Comparison of ENCODE assay signal across 8 cellular contexts in genomic region chr2:95991351-95992094, GRCh38. TPM values are rescaled to one million over a fixed set of nuclear protein-coding genes. Genes with fewer than 3 reads are reported as not detected.
DNase-seq lines count a peak whose midpoint lies in the region; ATAC-seq and TF ChIP-seq lines count a peak whose summit lies in the region.
"Not testable (repeated sequence)": the region's sequence is repeated elsewhere in the genome, so short reads cannot be mapped to it uniquely, and the experiment has no call there.

TSS of gene ANKRD36C (minus strand) at chr2:95991824. CDS start at chr2:95991708, 116 bp downstream.

- TF ChIP-seq CTCF in GM12865 (IDR thresholded peaks at IDR 0.05; ENCODE audit: insufficient read depth, low read depth, low read length, missing control alignments); GM23338 (conservative IDR thresholded peaks at IDR 0.05; ENCODE audit: low read depth in 2 of 2); breast epithelium (IDR thresholded peaks at IDR 0.05); left ventricle myocardium inferior (IDR thresholded peaks at IDR 0.05; ENCODE audit: borderline replicate concordance); tibial artery (IDR thresholded peaks at IDR 0.05): not testable (repeated sequence)

- not testable (repeated sequence) for TF ChIP-seq POLR2A in breast epithelium (IDR thresholded peaks at IDR 0.05)

- peak; percentile 79 for ATAC-seq in GM23338

- H4K8ac ChIP-seq in neuronal stem cell (ENCODE audit: low read depth, low read length), result not testable (repeated sequence)

- intact Hi-C loops in breast epithelium (cut with DNase I; ENCODE audit: low total_unique reads); left ventricle myocardium inferior (cut with micrococcal nuclease); tibial artery (cut with DNase I; ENCODE audit: low total_unique reads): not testable (repeated sequence)

- H3K27ac Mint-ChIP-seq in GM23338, result not testable (repeated sequence)
- peak within 1 kb of the TSS; percentile 97 for H3K27ac Mint-ChIP-seq in T-helper 2 cell treated with Interferon-gamma antibody and Interleukin-4, amounts not matched to agents 5 μg/mL and 100 μg/mL, for 36 hours

- not testable (repeated sequence) for H3K27ac ChIP-seq in GM23338 (ENCODE audit: low read depth)
- H3K27ac ChIP-seq in breast epithelium (peak within 1 kb of the TSS; percentile 87 to 93), left ventricle myocardium inferior (replicated peaks) (peak within 1 kb of the TSS; percentile 94), neuronal stem cell (replicated peaks; ENCODE audit: low read length) (peak within 1 kb of the TSS; percentile 37), tibial artery (peak within 1 kb of the TSS; percentile 86 to 88)

- H3K9me3 Mint-ChIP-seq in GM23338; T-helper 2 cell treated with Interferon-gamma antibody and Interleukin-4, amounts not matched to agents 5 μg/mL and 100 μg/mL, for 36 hours: not testable (repeated sequence)

- not testable (repeated sequence) for H3K27me3 ChIP-seq in GM23338 (ENCODE audit: insufficient read depth); breast epithelium; left ventricle myocardium inferior (ENCODE audit: low read depth); neuronal stem cell (ENCODE audit: control insufficient read depth in 3 of 3, insufficient read depth in 3 of 3, low read depth in 1 of 3, low read length in 3 of 3); tibial artery

- H3K27me3 Mint-ChIP-seq in GM23338 (ENCODE audit: insufficient read depth, low read depth, poor library complexity), result not testable (repeated sequence)
- peaks cover 21% of the 10 kb centered on the region for H3K27me3 Mint-ChIP-seq in T-helper 2 cell treated with Interferon-gamma antibody and Interleukin-4, amounts not matched to agents 5 μg/mL and 100 μg/mL, for 36 hours (ENCODE audit: low read depth)

- not testable (repeated sequence) for H3K9me2 ChIP-seq in GM23338 (ENCODE audit: insufficient read depth)

- H4K20me1 ChIP-seq in GM23338 (replicated peaks; ENCODE audit: insufficient read depth), result not testable (repeated sequence)

- not testable (repeated sequence) for H3F3A ChIP-seq in GM23338 (replicated peaks; ENCODE audit: low read depth)

- not testable (repeated sequence) for H3K36me3 Mint-ChIP-seq in GM23338 (ENCODE audit: low read depth); T-helper 2 cell treated with Interferon-gamma antibody and Interleukin-4, amounts not matched to agents 5 μg/mL and 100 μg/mL, for 36 hours (ENCODE audit: low read depth)

- DNase-seq in GM12865 (ENCODE audit: low read depth) (peak; percentile 62), GM23338 (ENCODE audit: low spot score) (peak; percentile 14), HPDE6-E6E7 (ENCODE audit: extremely low spot score) (peak; percentile 6), neuronal stem cell (ENCODE audit: low spot score) (peak; percentile 32), tibial artery (peak in 1 of 2 donors; percentile 67)
- DNase-seq in T-helper 2 cell treated with Interferon-gamma antibody and Interleukin-4, amounts not matched to agents 5 μg/mL and 100 μg/mL, for 36 hours (ENCODE audit: low spot score), result peak; percentile 41
- DNase-seq in breast epithelium (ENCODE audit: low spot score in 2 of 2); left ventricle myocardium inferior: not testable (repeated sequence)

- not testable (repeated sequence) for H4K91ac ChIP-seq in neuronal stem cell (ENCODE audit: low read depth, low read length, poor library complexity)

- H3K79me2 ChIP-seq in GM23338 (replicated peaks; ENCODE audit: insufficient read depth), result not testable (repeated sequence)

- H2BK120ac ChIP-seq in neuronal stem cell (ENCODE audit: low read depth, low read length), result not testable (repeated sequence)

- not testable (repeated sequence) for H2BK15ac ChIP-seq in neuronal stem cell (ENCODE audit: low read length)

- not testable (repeated sequence) for H3K4me1 ChIP-seq in GM23338 (ENCODE audit: insufficient read depth); breast epithelium; left ventricle myocardium inferior; neuronal stem cell (ENCODE audit: control insufficient read depth in 2 of 2, insufficient read depth in 1 of 2, low read depth in 1 of 2, low read length in 2 of 2); tibial artery

- H3K9ac ChIP-seq in neuronal stem cell (ENCODE audit: low read depth, low read length, poor library complexity), result peak within 1 kb of the TSS; percentile 85

- H3K4ac ChIP-seq in neuronal stem cell (ENCODE audit: low read length), result not testable (repeated sequence)

- H3K4me3 ChIP-seq in GM12865 (ENCODE audit: low read depth, low read length), result peak within 1 kb of the TSS; percentile 62
- H3K4me3 ChIP-seq in GM23338, result peak within 1 kb of the TSS; percentile 86
- H3K4me3 ChIP-seq in breast epithelium, result peak within 1 kb of the TSS; percentile 49 to 87 (median 72)
- H3K4me3 ChIP-seq in left ventricle myocardium inferior, result peak within 1 kb of the TSS; percentile 74
- H3K4me3 ChIP-seq in neuronal stem cell (ENCODE audit: low read length in 2 of 2), result peak within 1 kb of the TSS; percentile 66 to 80
- H3K4me3 ChIP-seq in tibial artery, result peak within 1 kb of the TSS; percentile 57 to 76

- H3K4me2 ChIP-seq in GM23338, result peak within 1 kb of the TSS; percentile 90
- peak within 1 kb of the TSS; percentile 78 for H3K4me2 ChIP-seq in neuronal stem cell (ENCODE audit: insufficient read depth, low read length, poor library complexity, severe bottlenecking)

- H2BK12ac ChIP-seq in neuronal stem cell (ENCODE audit: low read length), result not testable (repeated sequence)

- peak within 1 kb of the TSS; percentile 93 for H2AFZ ChIP-seq in GM23338
- H2AFZ ChIP-seq in neuronal stem cell (ENCODE audit: low read length), result peak within 1 kb of the TSS; percentile 100

- H3K36me3 ChIP-seq in GM23338 (ENCODE audit: insufficient read depth); breast epithelium; left ventricle myocardium inferior; neuronal stem cell (replicated peaks in 1 of 2; ENCODE audit: control insufficient read depth in 2 of 2, insufficient read depth in 2 of 2, low read length in 2 of 2); tibial artery: not testable (repeated sequence)

- H3K14ac ChIP-seq in neuronal stem cell (ENCODE audit: low read length), result not testable (repeated sequence)

- no CpG with 5 or more reads among the region's 56 CpGs for WGBS in neuronal stem cell (ENCODE audit: extremely low coverage in 2 of 2, insufficient read length in 2 of 2, insufficient replicate concordance in 1 of 2), 2 donors

- not testable (repeated sequence) for H3K79me1 ChIP-seq in neuronal stem cell (ENCODE audit: low read depth, low read length)

- H2AK5ac ChIP-seq in neuronal stem cell (ENCODE audit: low read depth, low read length), result not testable (repeated sequence)

- H2BK5ac ChIP-seq in neuronal stem cell (ENCODE audit: low read length), result not testable (repeated sequence)

- peak within 1 kb of the TSS; percentile 93 for H3K4me3 Mint-ChIP-seq in GM23338
- peak within 1 kb of the TSS; percentile 90 for H3K4me3 Mint-ChIP-seq in T-helper 2 cell treated with Interferon-gamma antibody and Interleukin-4, amounts not matched to agents 5 μg/mL and 100 μg/mL, for 36 hours

- H3K9me3 ChIP-seq in breast epithelium; left ventricle myocardium inferior (replicated peaks); neuronal stem cell (replicated peaks in 1 of 2; ENCODE audit: control insufficient read depth in 2 of 2, insufficient read depth in 1 of 2, low read depth in 1 of 2, low read length in 2 of 2); tibial artery: not testable (repeated sequence)

- H3K4me1 Mint-ChIP-seq in GM23338; T-helper 2 cell treated with Interferon-gamma antibody and Interleukin-4, amounts not matched to agents 5 μg/mL and 100 μg/mL, for 36 hours (ENCODE audit: low read depth): not testable (repeated sequence)

- peak within 1 kb of the TSS; percentile 66 for H3K18ac ChIP-seq in neuronal stem cell (ENCODE audit: low read length)

- not testable (repeated sequence) for H3K23ac ChIP-seq in neuronal stem cell (ENCODE audit: low read depth, low read length, poor library complexity)

RNA-seq across cellular contexts. Expression of gene ANKRD36C, which starts in this region (rescaled TPM):
- 11.2 and 16.2 TPM in 2 replicates for total RNA-seq in GM23338 (2014; rRNA removed; shearing (Covaris generic))
- polyA plus RNA-seq in GM23338 (2016; fragmentation: Nextera tagmentation; extraction: Ambion mirVana), result 16.6 and 16.8 TPM in 2 replicates
- 100 to 1,000 TPM in 1 of 3 donors, 10 to 100 TPM in 2; 54.7 to 407 (median 81.3) TPM for total RNA-seq in breast epithelium
- 6.8 TPM for total RNA-seq in left ventricle myocardium inferior
- polyA plus RNA-seq in neuronal stem cell (2013, experiment 1 of 2), result 3.6 TPM
- polyA plus RNA-seq in neuronal stem cell (2013, experiment 2 of 2), result 4.5 TPM
